ENCODE assay signal across 20 cellular contexts in genomic region chr9:22065431-22065830, GRCh38. TPM values are rescaled to one million over a fixed set of nuclear protein-coding genes. Genes with fewer than 3 reads are reported as not detected.
A peak's percentile ranks its signal among the peaks of the same experiment; 100 is the strongest.
DNase-seq lines count a peak whose midpoint lies in the region; ATAC-seq, FAIRE-seq and TF ChIP-seq lines count a peak whose summit lies in the region.
"Had no signal": no experiment of that assay in that cellular context is flagged by ENCODE, and none has a peak within 500 bp of the region (broad histone marks: within the 10 kb centered on the region; RNA-seq: fewer than 3 reads in every experiment).

No MANE protein-coding gene starts in this region.

- H3K9me3 ChIP-seq in CD4-positive, CD25-positive, alpha-beta regulatory T cell (ENCODE audit: control insufficient read depth in 2 of 2, low read length in 2 of 2): no peaks in the 10 kb centered on the region
- peaks cover 3% of the 10 kb centered on the region for H3K9me3 ChIP-seq in T-helper 17 cell (ENCODE audit: control insufficient read depth, low read length, poor library complexity, severe bottlenecking)
- H3K9me3 ChIP-seq in keratinocyte (ENCODE audit: control insufficient read depth, low read depth, low read length): no peaks in the 10 kb centered on the region
- H3K9me3 ChIP-seq: BE2C had no signal

- peaks cover 46% of the 10 kb centered on the region for H3K4me1 Mint-ChIP-seq in activated CD4-positive, alpha-beta memory T cell treated with anti-CD3 and anti-CD28 coated beads, Interleukin-2, amount 10 ng/mL, durations not matched to agents 7 days and 5 days
- peaks cover 19% of the 10 kb centered on the region for H3K4me1 Mint-ChIP-seq in activated CD4-positive, alpha-beta memory T cell treated with anti-CD3 and anti-CD28 coated beads for 36 hours (ENCODE audit: low read depth)
- H3K4me1 Mint-ChIP-seq in CD4-positive, CD25-positive, alpha-beta regulatory T cell: peaks cover 6 to 33% (median 22%) of the 10 kb centered on the region in 4 donors
- peaks cover 27% of the 10 kb centered on the region for H3K4me1 Mint-ChIP-seq in T-helper 17 cell
- no peaks in the 10 kb centered on the region for H3K4me1 Mint-ChIP-seq in effector memory CD8-positive, alpha-beta T cell (ENCODE audit: low read depth in 2 of 2)
- peaks cover 0 to 3% of the 10 kb centered on the region in 2 donors for H3K4me1 Mint-ChIP-seq in stimulated activated naive B cell treated with anti-CD40 and anti-IgM and Interleukin-4, amounts not matched to agents 10 μg/mL and 1 μg/mL and 100 μg/mL, for 72 hours
- H3K4me1 Mint-ChIP-seq: H9 had no signal

- peak; percentile 80 to 82 for ATAC-seq in CD4-positive, CD25-positive, alpha-beta regulatory T cell (ENCODE audit: low read depth in 2 of 2)
- ATAC-seq in T-helper 17 cell: peak; percentile 55
- ATAC-seq in effector memory CD8-positive, alpha-beta T cell (replicated peaks): no peak
- no peak for ATAC-seq in stimulated activated naive B cell treated with anti-CD40 and anti-IgM and Interleukin-4, amounts not matched to agents 10 μg/mL and 1 μg/mL and 100 μg/mL, for 72 hours (replicated peaks)
- no peak for ATAC-seq in HG02973 (IDR thresholded peaks at IDR 0.05; ENCODE audit: unreplicated experiment)
- ATAC-seq: GM12878, HepG2, Right ventricle myocardium inferior had no signal

- no peak overlapping the region for H3K4me3 Mint-ChIP-seq in activated CD4-positive, alpha-beta memory T cell treated with anti-CD3 and anti-CD28 coated beads, Interleukin-2, amount 10 ng/mL, durations not matched to agents 7 days and 5 days
- H3K4me3 Mint-ChIP-seq in activated CD4-positive, alpha-beta memory T cell treated with anti-CD3 and anti-CD28 coated beads for 36 hours: no peak overlapping the region
- peak overlapping the region in 2 of 4 donors; percentile 11 to 28 for H3K4me3 Mint-ChIP-seq in CD4-positive, CD25-positive, alpha-beta regulatory T cell
- H3K4me3 Mint-ChIP-seq in T-helper 17 cell: no peak overlapping the region
- no peak overlapping the region for H3K4me3 Mint-ChIP-seq in effector memory CD8-positive, alpha-beta T cell
- no peak overlapping the region for H3K4me3 Mint-ChIP-seq in stimulated activated naive B cell treated with anti-CD40 and anti-IgM and Interleukin-4, amounts not matched to agents 10 μg/mL and 1 μg/mL and 100 μg/mL, for 72 hours
- H3K4me3 Mint-ChIP-seq: CD4-positive, alpha-beta T cell; H9 had no signal

- H3K9me1 ChIP-seq in keratinocyte (ENCODE audit: control insufficient read depth, extremely low read depth, insufficient read depth, low read length): no peaks in the 10 kb centered on the region

- H3K27me3 ChIP-seq in CD4-positive, CD25-positive, alpha-beta regulatory T cell (ENCODE audit: control insufficient read depth, insufficient read depth, low read length): no peaks in the 10 kb centered on the region
- H3K27me3 ChIP-seq in keratinocyte (ENCODE audit: control insufficient read depth, extremely low read depth, insufficient read depth, low read length): no peaks in the 10 kb centered on the region
- H3K27me3 ChIP-seq: BE2C had no signal

- intact Hi-C loops in activated CD4-positive, alpha-beta memory T cell treated with anti-CD3 and anti-CD28 coated beads for 36 hours (cut with micrococcal nuclease): no loop called here

- no peak overlapping the region for H3K9ac ChIP-seq in keratinocyte (ENCODE audit: control insufficient read depth, extremely low read depth, insufficient read depth, low read length)

- POLR2A ChIA-PET in activated CD4-positive, alpha-beta memory T cell treated with anti-CD3 and anti-CD28 coated beads, Interleukin-2, amount 10 ng/mL, durations not matched to agents 7 days and 5 days (lab: Charles Lee): interaction anchor here (0.6 to 2.7 kb wide), 20 partner anchors 10 to 264 kb away, joined by 3 to 16 read pairs (median 4); partner anchors contain the start of genes CDKN2A, CDKN2B and CDKN2B-AS1
- POLR2A ChIA-PET in activated CD4-positive, alpha-beta memory T cell treated with anti-CD3 and anti-CD28 coated beads for 36 hours (lab: Charles Lee): interaction anchor here (1.0 kb wide), 1 partner anchor 14 kb away, joined by 4 read pairs; no protein-coding TSS in a partner anchor

- H3K36me3 ChIP-seq in CD4-positive, CD25-positive, alpha-beta regulatory T cell (ENCODE audit: control insufficient read depth, insufficient read depth, low read length): no peaks in the 10 kb centered on the region
- no peaks in the 10 kb centered on the region for H3K36me3 ChIP-seq in keratinocyte (ENCODE audit: control insufficient read depth in 2 of 2, extremely low read depth in 1 of 2, insufficient read depth in 2 of 2, low read length in 2 of 2)
- H3K36me3 ChIP-seq: BE2C had no signal

- no peak for TF ChIP-seq CTCF in keratinocyte (optimal IDR thresholded peaks at IDR 0.05 in 1 of 3, IDR thresholded peaks at IDR 0.05 in 1 of 3, conservative IDR thresholded peaks at IDR 0.05 in 1 of 3; ENCODE audit: extremely low read depth in 1 of 3, insufficient read depth in 2 of 3, low read length in 3 of 3)

- H3K27me3 Mint-ChIP-seq in activated CD4-positive, alpha-beta memory T cell treated with anti-CD3 and anti-CD28 coated beads, Interleukin-2, amount 10 ng/mL, durations not matched to agents 7 days and 5 days: peaks cover 12% of the 10 kb centered on the region
- peaks cover 6% of the 10 kb centered on the region for H3K27me3 Mint-ChIP-seq in activated CD4-positive, alpha-beta memory T cell treated with anti-CD3 and anti-CD28 coated beads for 36 hours
- no peaks in the 10 kb centered on the region for H3K27me3 Mint-ChIP-seq in CD4-positive, CD25-positive, alpha-beta regulatory T cell
- H3K27me3 Mint-ChIP-seq in T-helper 17 cell: no peaks in the 10 kb centered on the region
- H3K27me3 Mint-ChIP-seq in effector memory CD8-positive, alpha-beta T cell: no peaks in the 10 kb centered on the region
- no peaks in the 10 kb centered on the region for H3K27me3 Mint-ChIP-seq in stimulated activated naive B cell treated with anti-CD40 and anti-IgM and Interleukin-4, amounts not matched to agents 10 μg/mL and 1 μg/mL and 100 μg/mL, for 72 hours
- H3K27me3 Mint-ChIP-seq: CD4-positive, alpha-beta T cell had no signal

- H3K4me3 ChIP-seq in CD4-positive, CD25-positive, alpha-beta regulatory T cell (ENCODE audit: low read depth, low read length): peak overlapping the region; percentile 51
- no peak overlapping the region for H3K4me3 ChIP-seq in keratinocyte (ENCODE audit: control insufficient read depth in 2 of 3, extremely low read depth in 1 of 3, insufficient read depth in 2 of 3, low read depth in 1 of 3, low read length in 3 of 3)
- H3K4me3 ChIP-seq: GM12878 had no signal

- no peak overlapping the region for H2AFZ ChIP-seq in keratinocyte (ENCODE audit: control insufficient read depth, low read length)

- no peaks in the 10 kb centered on the region for H3K79me2 ChIP-seq in keratinocyte (ENCODE audit: control insufficient read depth, insufficient read depth, low read length)

- H3K27ac Mint-ChIP-seq in activated CD4-positive, alpha-beta memory T cell treated with anti-CD3 and anti-CD28 coated beads, Interleukin-2, amount 10 ng/mL, durations not matched to agents 7 days and 5 days: peak overlapping the region; percentile 75
- no peak overlapping the region for H3K27ac Mint-ChIP-seq in activated CD4-positive, alpha-beta memory T cell treated with anti-CD3 and anti-CD28 coated beads for 36 hours
- peak overlapping the region; percentile 8 to 64 (median 54) for H3K27ac Mint-ChIP-seq in CD4-positive, CD25-positive, alpha-beta regulatory T cell
- H3K27ac Mint-ChIP-seq in T-helper 17 cell: peak overlapping the region; percentile 44
- H3K27ac Mint-ChIP-seq in effector memory CD8-positive, alpha-beta T cell: no peak overlapping the region
- no peak overlapping the region for H3K27ac Mint-ChIP-seq in stimulated activated naive B cell treated with anti-CD40 and anti-IgM and Interleukin-4, amounts not matched to agents 10 μg/mL and 1 μg/mL and 100 μg/mL, for 72 hours
- H3K27ac Mint-ChIP-seq: CD4-positive, alpha-beta T cell; H9 had no signal

- peak; percentile 74 for FAIRE-seq in keratinocyte (lab: Jason Lieb, UNC)
- FAIRE-seq: A204.1, GM12878, HepG2, RCC 7860 had no signal

- CTCF ChIA-PET in activated CD4-positive, alpha-beta memory T cell treated with anti-CD3 and anti-CD28 coated beads, Interleukin-2, amount 10 ng/mL, durations not matched to agents 7 days and 5 days (lab: Charles Lee): interaction anchor here (0.7 to 3.6 kb wide), 12 partner anchors 11 to 251 kb away, joined by 3 to 11 read pairs (median 4); partner anchors contain the start of gene CDKN2B
- CTCF ChIA-PET in activated CD4-positive, alpha-beta memory T cell treated with anti-CD3 and anti-CD28 coated beads for 36 hours (lab: Charles Lee): interaction anchor here (0.7 to 1.3 kb wide), 4 partner anchors 14 to 174 kb away, joined by 3 read pairs; no protein-coding TSS in a partner anchor

- H3K27ac ChIP-seq in CD4-positive, CD25-positive, alpha-beta regulatory T cell (ENCODE audit: insufficient read depth, low read length, poor library complexity, severe bottlenecking): peak overlapping the region; percentile 24
- H3K27ac ChIP-seq in keratinocyte (ENCODE audit: control insufficient read depth, insufficient read depth, low read length): no peak overlapping the region

- DNase-seq in activated CD4-positive, alpha-beta memory T cell treated with anti-CD3 and anti-CD28 coated beads, Interleukin-2, amount 10 ng/mL, durations not matched to agents 7 days and 5 days: no peak
- no peak for DNase-seq in activated CD4-positive, alpha-beta memory T cell treated with anti-CD3 and anti-CD28 coated beads for 36 hours
- peak in 1 of 3 donors; percentile 92 for DNase-seq in CD4-positive, CD25-positive, alpha-beta regulatory T cell
- DNase-seq in T-helper 17 cell (no peak), keratinocyte (ENCODE audit: low read depth, low spot score) (no peak)
- no peak for DNase-seq in effector memory CD8-positive, alpha-beta T cell
- no peak for DNase-seq in stimulated activated naive B cell treated with anti-CD40 and anti-IgM and Interleukin-4, amounts not matched to agents 10 μg/mL and 1 μg/mL and 100 μg/mL, for 72 hours
- DNase-seq: BE2C; CD4-positive, alpha-beta T cell; DMS153; GF-D8; H9; MV-4-11; NCI-H2107 had no signal

- no peaks in the 10 kb centered on the region for H4K20me1 ChIP-seq in keratinocyte (ENCODE audit: control insufficient read depth, extremely low read depth, insufficient read depth, low read length)

- H3K4me1 ChIP-seq in CD4-positive, CD25-positive, alpha-beta regulatory T cell (ENCODE audit: control insufficient read depth, insufficient read depth, low read length, poor library complexity, severe bottlenecking): peaks cover 9% of the 10 kb centered on the region
- H3K4me1 ChIP-seq in keratinocyte (ENCODE audit: control insufficient read depth, extremely low read depth, insufficient read depth, low read length): peaks cover 4% of the 10 kb centered on the region
- H3K4me1 ChIP-seq: BE2C had no signal

- dilution Hi-C loops in keratinocyte (cut with MboI; ENCODE audit: extremely low pct_ligation_motif_present, low sequenced_read_pairs): no loop called here

- peaks cover 37% of the 10 kb centered on the region for H3K36me3 Mint-ChIP-seq in activated CD4-positive, alpha-beta memory T cell treated with anti-CD3 and anti-CD28 coated beads, Interleukin-2, amount 10 ng/mL, durations not matched to agents 7 days and 5 days (ENCODE audit: low read depth)
- no peaks in the 10 kb centered on the region for H3K36me3 Mint-ChIP-seq in activated CD4-positive, alpha-beta memory T cell treated with anti-CD3 and anti-CD28 coated beads for 36 hours
- H3K36me3 Mint-ChIP-seq in CD4-positive, CD25-positive, alpha-beta regulatory T cell: no peaks in the 10 kb centered on the region
- H3K36me3 Mint-ChIP-seq in T-helper 17 cell (ENCODE audit: low read depth): peaks cover 3% of the 10 kb centered on the region
- no peaks in the 10 kb centered on the region for H3K36me3 Mint-ChIP-seq in effector memory CD8-positive, alpha-beta T cell (ENCODE audit: insufficient read depth)
- no peaks in the 10 kb centered on the region for H3K36me3 Mint-ChIP-seq in stimulated activated naive B cell treated with anti-CD40 and anti-IgM and Interleukin-4, amounts not matched to agents 10 μg/mL and 1 μg/mL and 100 μg/mL, for 72 hours

- peaks cover 2% of the 10 kb centered on the region for H3K9me3 Mint-ChIP-seq in activated CD4-positive, alpha-beta memory T cell treated with anti-CD3 and anti-CD28 coated beads, Interleukin-2, amount 10 ng/mL, durations not matched to agents 7 days and 5 days
- no peaks in the 10 kb centered on the region for H3K9me3 Mint-ChIP-seq in activated CD4-positive, alpha-beta memory T cell treated with anti-CD3 and anti-CD28 coated beads for 36 hours
- H3K9me3 Mint-ChIP-seq in CD4-positive, CD25-positive, alpha-beta regulatory T cell: no peaks in the 10 kb centered on the region
- H3K9me3 Mint-ChIP-seq in effector memory CD8-positive, alpha-beta T cell: no peaks in the 10 kb centered on the region
- peaks cover 0 to 2% of the 10 kb centered on the region in 2 donors for H3K9me3 Mint-ChIP-seq in stimulated activated naive B cell treated with anti-CD40 and anti-IgM and Interleukin-4, amounts not matched to agents 10 μg/mL and 1 μg/mL and 100 μg/mL, for 72 hours
- H3K9me3 Mint-ChIP-seq: CD4-positive, alpha-beta T cell; H9 had no signal

- no peak overlapping the region for H3K4me2 ChIP-seq in keratinocyte (ENCODE audit: control insufficient read depth, extremely low read depth, insufficient read depth, low read depth, low read length)

RNA-seq across cellular contexts. Expression of gene CDKN2B, which starts 56.3 kb away (rescaled TPM):
- 1 to 10 TPM; 2.5 to 3.4 TPM for total RNA-seq in activated CD4-positive, alpha-beta memory T cell treated with anti-CD3 and anti-CD28 coated beads, Interleukin-2, amount 10 ng/mL, durations not matched to agents 7 days and 5 days
- under 1 TPM; 0.05 to 0.10 TPM for total RNA-seq in activated CD4-positive, alpha-beta memory T cell treated with anti-CD3 and anti-CD28 coated beads for 36 hours
- total RNA-seq in CD4-positive, CD25-positive, alpha-beta regulatory T cell: 1.4 TPM
- polyA plus RNA-seq in CD4-positive, CD25-positive, alpha-beta regulatory T cell: 1 to 10 TPM in 1 of 4 donors, under 1 TPM in 3; 0.15 to 1.3 (median 0.29) TPM
- total RNA-seq in T-helper 17 cell: 1 to 10 TPM; 1.7 to 2.0 TPM
- polyA plus RNA-seq in keratinocyte: 17.9 to 34.3 TPM (median 19.9 TPM) in 3 replicates
- polyA plus RNA-seq in keratinocyte (2011; ENCODE audit: low read depth): 48.0 TPM
- polyA plus RNA-seq in keratinocyte (2011; cell fraction: cytosol; rRNA removed): 19.5 and 25.4 TPM in 2 replicates
- polyA plus RNA-seq in keratinocyte (2011; cell fraction: nucleus; rRNA removed): 70.7 and 78.3 TPM in 2 replicates
- polyA plus RNA-seq in keratinocyte (2012; ENCODE audit: low replicate concordance): 15.3 and 67.4 TPM in 2 replicates
- 5.9 to 22.6 TPM (median 17.3 TPM) in 3 replicates for polyA minus RNA-seq in keratinocyte
- polyA minus RNA-seq in keratinocyte (2011; cell fraction: cytosol; rRNA and poly(A)+ RNA removed): 22.6 TPM
- 29.0 and 38.3 TPM in 2 replicates for polyA minus RNA-seq in keratinocyte (2011; cell fraction: nucleus; rRNA and poly(A)+ RNA removed)
- total RNA-seq: CD4-positive, alpha-beta T cell had no signal

Comparison
In these comparisons a context has a peak if more than half of its experiments do, and no peak if none do; other contexts are left out.
1. H3K27ac Mint-ChIP-seq: peak in activated CD4-positive, alpha-beta memory T cell treated with anti-CD3 and anti-CD28 coated beads, Interleukin-2, amount 10 ng/mL, durations not matched to agents 7 days and 5 days (single experiment), CD4-positive, CD25-positive, alpha-beta regulatory T cell (3 of 3) and T-helper 17 cell (single experiment); none in activated CD4-positive, alpha-beta memory T cell treated with anti-CD3 and anti-CD28 coated beads for 36 hours (single experiment), effector memory CD8-positive, alpha-beta T cell (0 of 2) and stimulated activated naive B cell treated with anti-CD40 and anti-IgM and Interleukin-4, amounts not matched to agents 10 μg/mL and 1 μg/mL and 100 μg/mL, for 72 hours (single experiment).
2. ATAC-seq: peak in CD4-positive, CD25-positive, alpha-beta regulatory T cell (2 of 2) and T-helper 17 cell (single experiment); none in effector memory CD8-positive, alpha-beta T cell (single experiment), stimulated activated naive B cell treated with anti-CD40 and anti-IgM and Interleukin-4, amounts not matched to agents 10 μg/mL and 1 μg/mL and 100 μg/mL, for 72 hours (0 of 2) and HG02973 (single experiment).